3 cellular contexts compared by ENCODE assay signal in the genomic region with DNA sequence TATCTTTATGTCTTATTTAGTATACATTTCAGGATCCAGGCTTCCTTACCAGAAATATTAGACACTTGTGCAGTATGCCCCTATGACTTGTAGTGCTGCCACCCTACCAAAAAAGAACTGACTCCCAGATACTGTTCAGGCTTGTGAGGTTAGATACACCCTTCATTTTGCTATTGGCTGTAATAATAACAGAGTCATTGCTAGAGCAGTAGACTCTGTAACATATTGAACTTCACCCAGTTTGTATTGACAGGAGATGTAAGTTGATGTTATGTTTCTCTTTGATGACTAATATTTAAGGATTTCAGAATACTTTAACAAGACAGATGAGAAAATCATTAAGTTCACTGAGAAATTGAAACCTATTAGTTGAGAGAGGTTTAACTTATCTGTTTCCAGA.
TF ChIP-seq lines count a peak whose summit lies in the region.

No MANE protein-coding gene starts in this region.

TF ChIP-seq in A549, 52 proteins besides CTCF, POLR2A, EP300 and RAD21 (continues in another document):
- TF ChIP-seq, protein P1, sequence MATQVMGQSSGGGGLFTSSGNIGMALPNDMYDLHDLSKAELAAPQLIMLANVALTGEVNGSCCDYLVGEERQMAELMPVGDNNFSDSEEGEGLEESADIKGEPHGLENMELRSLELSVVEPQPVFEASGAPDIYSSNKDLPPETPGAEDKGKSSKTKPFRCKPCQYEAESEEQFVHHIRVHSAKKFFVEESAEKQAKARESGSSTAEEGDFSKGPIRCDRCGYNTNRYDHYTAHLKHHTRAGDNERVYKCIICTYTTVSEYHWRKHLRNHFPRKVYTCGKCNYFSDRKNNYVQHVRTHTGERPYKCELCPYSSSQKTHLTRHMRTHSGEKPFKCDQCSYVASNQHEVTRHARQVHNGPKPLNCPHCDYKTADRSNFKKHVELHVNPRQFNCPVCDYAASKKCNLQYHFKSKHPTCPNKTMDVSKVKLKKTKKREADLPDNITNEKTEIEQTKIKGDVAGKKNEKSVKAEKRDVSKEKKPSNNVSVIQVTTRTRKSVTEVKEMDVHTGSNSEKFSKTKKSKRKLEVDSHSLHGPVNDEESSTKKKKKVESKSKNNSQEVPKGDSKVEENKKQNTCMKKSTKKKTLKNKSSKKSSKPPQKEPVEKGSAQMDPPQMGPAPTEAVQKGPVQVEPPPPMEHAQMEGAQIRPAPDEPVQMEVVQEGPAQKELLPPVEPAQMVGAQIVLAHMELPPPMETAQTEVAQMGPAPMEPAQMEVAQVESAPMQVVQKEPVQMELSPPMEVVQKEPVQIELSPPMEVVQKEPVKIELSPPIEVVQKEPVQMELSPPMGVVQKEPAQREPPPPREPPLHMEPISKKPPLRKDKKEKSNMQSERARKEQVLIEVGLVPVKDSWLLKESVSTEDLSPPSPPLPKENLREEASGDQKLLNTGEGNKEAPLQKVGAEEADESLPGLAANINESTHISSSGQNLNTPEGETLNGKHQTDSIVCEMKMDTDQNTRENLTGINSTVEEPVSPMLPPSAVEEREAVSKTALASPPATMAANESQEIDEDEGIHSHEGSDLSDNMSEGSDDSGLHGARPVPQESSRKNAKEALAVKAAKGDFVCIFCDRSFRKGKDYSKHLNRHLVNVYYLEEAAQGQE (IDR thresholded peaks at IDR 0.05) = no peak
- TF ChIP-seq TP53 (CRISPR knock-in tag; IDR thresholded peaks at IDR 0.05) (no peak), HDAC2 (IDR thresholded peaks at IDR 0.05) (no peak), ZNF302 (CRISPR knock-in tag; IDR thresholded peaks at IDR 0.05) (no peak), BHLHE40 (IDR thresholded peaks at IDR 0.05; ENCODE audit: low read depth, low read length) (no peak), MAZ (IDR thresholded peaks at IDR 0.05; ENCODE audit: borderline replicate concordance, low read depth, low read length) (no peak), NPAS2 (CRISPR knock-in tag; IDR thresholded peaks at IDR 0.05; ENCODE audit: borderline replicate concordance) (no peak), SMC3 (IDR thresholded peaks at IDR 0.05) (no peak), RARB (CRISPR knock-in tag; IDR thresholded peaks at IDR 0.05) (no peak), CHD2 (IDR thresholded peaks at IDR 0.05; ENCODE audit: low read length, partially characterized antibody) (no peak), FOSL2 (IDR thresholded peaks at IDR 0.05) (no peak), FOSL2 (CRISPR knock-in tag; IDR thresholded peaks at IDR 0.05) (no peak), RNF2 (IDR thresholded peaks at IDR 0.05; ENCODE audit: borderline replicate concordance, low read depth) (no peak), RCOR1 (IDR thresholded peaks at IDR 0.05; ENCODE audit: low read depth, low read length) (no peak), RFX5 (IDR thresholded peaks at IDR 0.05) (no peak), KDM1A (IDR thresholded peaks at IDR 0.05; ENCODE audit: low read depth) (no peak)
- TF ChIP-seq, protein P2, sequence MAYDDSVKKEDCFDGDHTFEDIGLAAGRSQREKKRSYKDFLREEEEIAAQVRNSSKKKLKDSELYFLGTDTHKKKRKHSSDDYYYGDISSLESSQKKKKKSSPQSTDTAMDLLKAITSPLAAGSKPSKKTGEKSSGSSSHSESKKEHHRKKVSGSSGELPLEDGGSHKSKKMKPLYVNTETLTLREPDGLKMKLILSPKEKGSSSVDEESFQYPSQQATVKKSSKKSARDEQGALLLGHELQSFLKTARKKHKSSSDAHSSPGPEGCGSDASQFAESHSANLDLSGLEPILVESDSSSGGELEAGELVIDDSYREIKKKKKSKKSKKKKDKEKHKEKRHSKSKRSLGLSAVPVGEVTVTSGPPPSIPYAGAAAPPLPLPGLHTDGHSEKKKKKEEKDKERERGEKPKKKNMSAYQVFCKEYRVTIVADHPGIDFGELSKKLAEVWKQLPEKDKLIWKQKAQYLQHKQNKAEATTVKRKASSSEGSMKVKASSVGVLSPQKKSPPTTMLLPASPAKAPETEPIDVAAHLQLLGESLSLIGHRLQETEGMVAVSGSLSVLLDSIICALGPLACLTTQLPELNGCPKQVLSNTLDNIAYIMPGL (CRISPR knock-in tag; IDR thresholded peaks at IDR 0.05; ENCODE audit: borderline replicate concordance) = no peak
- TF ChIP-seq, protein P3, sequence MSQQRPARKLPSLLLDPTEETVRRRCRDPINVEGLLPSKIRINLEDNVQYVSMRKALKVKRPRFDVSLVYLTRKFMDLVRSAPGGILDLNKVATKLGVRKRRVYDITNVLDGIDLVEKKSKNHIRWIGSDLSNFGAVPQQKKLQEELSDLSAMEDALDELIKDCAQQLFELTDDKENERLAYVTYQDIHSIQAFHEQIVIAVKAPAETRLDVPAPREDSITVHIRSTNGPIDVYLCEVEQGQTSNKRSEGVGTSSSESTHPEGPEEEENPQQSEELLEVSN (IDR thresholded peaks at IDR 0.05; ENCODE audit: borderline replicate concordance, low read depth) = no peak

TF ChIP-seq in GM12878, 131 proteins besides CTCF, POLR2A, EP300 and RAD21:
- TF ChIP-seq BRCA1 (IDR thresholded peaks at IDR 0.05; ENCODE audit: low read depth, low read length) (no peak), RBBP5 (conservative IDR thresholded peaks at IDR 0.05) (no peak), POLR2AphosphoS2 (IDR thresholded peaks at IDR 0.05; ENCODE audit: low read depth, low read length) (no peak), SMAD1 (IDR thresholded peaks at IDR 0.05; ENCODE audit: low read depth, partially characterized antibody) (no peak), ATF7 (IDR thresholded peaks at IDR 0.05; ENCODE audit: low read depth) (no peak), ZNF384 (IDR thresholded peaks at IDR 0.05; ENCODE audit: borderline replicate concordance, low read depth, low read length) (no peak), MEF2A (IDR thresholded peaks at IDR 0.05; ENCODE audit: insufficient read depth, low read depth, low read length) (no peak), NR2C1 (IDR thresholded peaks at IDR 0.05) (no peak), KAT2A (conservative IDR thresholded peaks at IDR 0.05; ENCODE audit: control insufficient read depth, low read depth, low read length) (no peak)
- TF ChIP-seq, protein P4, sequence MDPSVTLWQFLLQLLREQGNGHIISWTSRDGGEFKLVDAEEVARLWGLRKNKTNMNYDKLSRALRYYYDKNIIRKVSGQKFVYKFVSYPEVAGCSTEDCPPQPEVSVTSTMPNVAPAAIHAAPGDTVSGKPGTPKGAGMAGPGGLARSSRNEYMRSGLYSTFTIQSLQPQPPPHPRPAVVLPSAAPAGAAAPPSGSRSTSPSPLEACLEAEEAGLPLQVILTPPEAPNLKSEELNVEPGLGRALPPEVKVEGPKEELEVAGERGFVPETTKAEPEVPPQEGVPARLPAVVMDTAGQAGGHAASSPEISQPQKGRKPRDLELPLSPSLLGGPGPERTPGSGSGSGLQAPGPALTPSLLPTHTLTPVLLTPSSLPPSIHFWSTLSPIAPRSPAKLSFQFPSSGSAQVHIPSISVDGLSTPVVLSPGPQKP (IDR thresholded peaks at IDR 0.05; ENCODE audit: low read depth, low read length) = no peak
TF ChIP-seq in GM12878: peak in this region for 0.

TF ChIP-seq in HepG2, 621 proteins besides CTCF, POLR2A, EP300 and RAD21:
- TF ChIP-seq TCF7 (IDR thresholded peaks at IDR 0.05; ENCODE audit: low read depth) (no peak), ZNF383 (CRISPR knock-in tag; IDR thresholded peaks at IDR 0.05; ENCODE audit: borderline replicate concordance) (no peak), MAF1 (CRISPR knock-in tag; IDR thresholded peaks at IDR 0.05; ENCODE audit: borderline replicate concordance) (no peak), NKX3-1 (CRISPR knock-in tag; IDR thresholded peaks at IDR 0.05) (no peak), ZNF253 (CRISPR knock-in tag; IDR thresholded peaks at IDR 0.05; ENCODE audit: borderline replicate concordance) (no peak), ZEB1 (IDR thresholded peaks at IDR 0.05; ENCODE audit: insufficient replicate concordance, low read depth) (no peak), YEATS2 (CRISPR knock-in tag; IDR thresholded peaks at IDR 0.05; ENCODE audit: borderline replicate concordance) (no peak), FOXO1 (CRISPR knock-in tag; IDR thresholded peaks at IDR 0.05) (no peak), ZNF773 (CRISPR knock-in tag; IDR thresholded peaks at IDR 0.05; ENCODE audit: borderline replicate concordance) (no peak), ZKSCAN8 (CRISPR knock-in tag; IDR thresholded peaks at IDR 0.05; ENCODE audit: borderline replicate concordance) (no peak), ZFP1 (CRISPR knock-in tag; IDR thresholded peaks at IDR 0.05) (no peak), JARID2 (CRISPR knock-in tag; IDR thresholded peaks at IDR 0.05; ENCODE audit: insufficient replicate concordance) (no peak)
- TF ChIP-seq, protein P5, sequence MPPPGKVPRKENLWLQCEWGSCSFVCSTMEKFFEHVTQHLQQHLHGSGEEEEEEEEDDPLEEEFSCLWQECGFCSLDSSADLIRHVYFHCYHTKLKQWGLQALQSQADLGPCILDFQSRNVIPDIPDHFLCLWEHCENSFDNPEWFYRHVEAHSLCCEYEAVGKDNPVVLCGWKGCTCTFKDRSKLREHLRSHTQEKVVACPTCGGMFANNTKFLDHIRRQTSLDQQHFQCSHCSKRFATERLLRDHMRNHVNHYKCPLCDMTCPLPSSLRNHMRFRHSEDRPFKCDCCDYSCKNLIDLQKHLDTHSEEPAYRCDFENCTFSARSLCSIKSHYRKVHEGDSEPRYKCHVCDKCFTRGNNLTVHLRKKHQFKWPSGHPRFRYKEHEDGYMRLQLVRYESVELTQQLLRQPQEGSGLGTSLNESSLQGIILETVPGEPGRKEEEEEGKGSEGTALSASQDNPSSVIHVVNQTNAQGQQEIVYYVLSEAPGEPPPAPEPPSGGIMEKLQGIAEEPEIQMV (CRISPR knock-in tag; IDR thresholded peaks at IDR 0.05; ENCODE audit: low read depth) = no peak
